In genomic region chr1:150486966-150487762, GRCh38 we compare ENCODE assay signal across 8 cellular contexts. TPM values are rescaled to one million over a fixed set of nuclear protein-coding genes. Genes with fewer than 3 reads are reported as not detected.
DNase-seq lines count a peak whose midpoint lies in the region; ATAC-seq and TF ChIP-seq lines count a peak whose summit lies in the region.

TSS of gene TARS2 (plus strand) at chr1:150487419. CDS start at chr1:150487451, 32 bp downstream.

- peak within 1 kb of the TSS; percentile 96 for H3K27ac Mint-ChIP-seq in activated T-helper 17 cell treated with anti-CD3 and anti-CD28 coated beads, Interleukin-2, amount 50 U/mL, for 72 hours
- peak within 1 kb of the TSS; percentile 95 to 96 for H3K27ac Mint-ChIP-seq in natural killer cell treated with Interleukin-12 subunit alpha and Interleukin-12 subunit beta and Interleukin-15 and Interleukin-18, amount 100 ng/mL, for 72 hours

- CTCF ChIA-PET in RWPE1 (lab: Yijun Ruan, JAX), result no interaction called here

- POLR2A ChIA-PET in RWPE1 (lab: Yijun Ruan, JAX; ENCODE audit: low non-redundant PET), result no interaction called here

- TF ChIP-seq CTCF in LNCaP clone FGC (IDR thresholded peaks at IDR 0.05; ENCODE audit: control insufficient read depth, extremely low read depth, insufficient read depth), result no peak
- no peak for TF ChIP-seq CTCF in RWPE1 (conservative IDR thresholded peaks at IDR 0.05; ENCODE audit: low read depth)
- peak; percentile 9 for TF ChIP-seq CTCF in fibroblast of pulmonary artery (IDR thresholded peaks at IDR 0.05; ENCODE audit: low read length, missing control alignments)

- peak; percentile 99 for DNase-seq in EH (ENCODE audit: low read depth)
- DNase-seq in GOT3 (lab: John Stamatoyannopoulos, UW), result peak; percentile 87
- peak; percentile 97 for DNase-seq in LNCaP clone FGC (ENCODE audit: low read depth)
- DNase-seq in RWPE1 (ENCODE audit: low spot score), result peak; percentile 98
- DNase-seq in fibroblast of pulmonary artery (ENCODE audit: low read depth), result peak; percentile 99
- DNase-seq in natural killer cell treated with Interleukin-12 subunit alpha and Interleukin-12 subunit beta and Interleukin-15 and Interleukin-18, amount 100 ng/mL, for 72 hours (ENCODE audit: low spot score), result peak; percentile 98
- DNase-seq in stimulated activated naive CD8-positive, alpha-beta T cell treated with anti-CD3 and anti-CD28 coated beads, Interleukin-15, Interleukin-2, amounts not matched to agents 100 U/mL and 50 U/mL, for 24 hours, result peak; percentile 94

- H3K27ac ChIP-seq in RWPE1, result peak within 1 kb of the TSS; percentile 62

- H3K4me3 ChIP-seq in LNCaP clone FGC (ENCODE audit: low read depth, low read length) (peak within 1 kb of the TSS; percentile 95), fibroblast of pulmonary artery (replicated peaks; ENCODE audit: low read depth, low read length) (peak within 1 kb of the TSS; percentile 96)

- no peaks in the 10 kb centered on the region for H3K27me3 Mint-ChIP-seq in activated T-helper 17 cell treated with anti-CD3 and anti-CD28 coated beads, Interleukin-2, amount 50 U/mL, for 72 hours
- H3K27me3 Mint-ChIP-seq in natural killer cell treated with Interleukin-12 subunit alpha and Interleukin-12 subunit beta and Interleukin-15 and Interleukin-18, amount 100 ng/mL, for 72 hours, result no peaks in the 10 kb centered on the region

- peak within 1 kb of the TSS; percentile 99 for H3K4me3 Mint-ChIP-seq in activated T-helper 17 cell treated with anti-CD3 and anti-CD28 coated beads, Interleukin-2, amount 50 U/mL, for 72 hours
- H3K4me3 Mint-ChIP-seq in natural killer cell treated with Interleukin-12 subunit alpha and Interleukin-12 subunit beta and Interleukin-15 and Interleukin-18, amount 100 ng/mL, for 72 hours, result peak within 1 kb of the TSS; percentile 97

- no peaks in the 10 kb centered on the region for H3K9me3 Mint-ChIP-seq in activated T-helper 17 cell treated with anti-CD3 and anti-CD28 coated beads, Interleukin-2, amount 50 U/mL, for 72 hours
- no peaks in the 10 kb centered on the region for H3K9me3 Mint-ChIP-seq in natural killer cell treated with Interleukin-12 subunit alpha and Interleukin-12 subunit beta and Interleukin-15 and Interleukin-18, amount 100 ng/mL, for 72 hours

- ATAC-seq in activated T-helper 17 cell treated with anti-CD3 and anti-CD28 coated beads, Interleukin-2, amount 50 U/mL, for 72 hours (replicated peaks), result peak; percentile 100
- ATAC-seq in natural killer cell treated with Interleukin-12 subunit alpha and Interleukin-12 subunit beta and Interleukin-15 and Interleukin-18, amount 100 ng/mL, for 72 hours, result peak; percentile 100
- peak; percentile 100 for ATAC-seq in stimulated activated naive CD8-positive, alpha-beta T cell treated with anti-CD3 and anti-CD28 coated beads, Interleukin-15, Interleukin-2, amounts not matched to agents 100 U/mL and 50 U/mL, for 24 hours

- peaks cover 15% of the 10 kb centered on the region for H3K4me1 Mint-ChIP-seq in activated T-helper 17 cell treated with anti-CD3 and anti-CD28 coated beads, Interleukin-2, amount 50 U/mL, for 72 hours
- H3K4me1 Mint-ChIP-seq in natural killer cell treated with Interleukin-12 subunit alpha and Interleukin-12 subunit beta and Interleukin-15 and Interleukin-18, amount 100 ng/mL, for 72 hours (ENCODE audit: low read depth in 2 of 2), result peaks cover 25 to 26% of the 10 kb centered on the region in 2 donors

- H3K36me3 Mint-ChIP-seq in activated T-helper 17 cell treated with anti-CD3 and anti-CD28 coated beads, Interleukin-2, amount 50 U/mL, for 72 hours (ENCODE audit: low read depth), result peaks cover 34% of the 10 kb centered on the region
- peaks cover 18% of the 10 kb centered on the region for H3K36me3 Mint-ChIP-seq in natural killer cell treated with Interleukin-12 subunit alpha and Interleukin-12 subunit beta and Interleukin-15 and Interleukin-18, amount 100 ng/mL, for 72 hours

RNA-seq across cellular contexts. Expression of gene TARS2, which starts in this region (rescaled TPM):
- total RNA-seq in activated T-helper 17 cell treated with anti-CD3 and anti-CD28 coated beads, Interleukin-2, amount 50 U/mL, for 72 hours, result 10 to 100 TPM; 28.8 to 35.3 TPM
- 10 to 100 TPM; 31.5 to 59.9 TPM for total RNA-seq in natural killer cell treated with Interleukin-12 subunit alpha and Interleukin-12 subunit beta and Interleukin-15 and Interleukin-18, amount 100 ng/mL, for 72 hours

Comparison
In these comparisons a context has a peak if more than half of its experiments do, and no peak if none do; other contexts are left out.
1. Peak in every context shown above with its lines: DNase-seq, ATAC-seq, H3K4me3 ChIP-seq and H3K27ac ChIP-seq.